18 cellular contexts compared by ENCODE assay signal in the genomic region with DNA sequence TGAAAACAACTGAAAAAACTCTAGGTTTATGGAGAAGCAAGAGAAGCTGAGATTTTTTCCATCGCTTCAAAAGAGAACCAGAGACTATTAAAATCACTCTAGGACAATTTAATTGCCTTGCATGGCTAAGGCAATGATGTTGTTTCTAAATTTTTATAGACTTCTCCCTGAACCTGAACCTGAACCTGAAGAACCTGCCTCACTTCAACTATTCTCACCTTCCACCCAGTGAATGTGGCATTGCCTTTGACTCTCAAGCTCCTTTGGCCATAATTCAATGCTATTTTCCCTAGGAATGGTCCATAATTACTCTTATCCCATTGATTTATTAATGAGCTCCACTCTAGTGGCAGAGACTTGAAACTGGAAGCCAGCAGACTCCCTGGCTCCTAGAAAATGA.
"Had no signal": no experiment of that assay in that cellular context is flagged by ENCODE, and none has a peak within 500 bp of the region (broad histone marks: within the 10 kb centered on the region; RNA-seq: fewer than 3 reads in every experiment).

No MANE protein-coding gene starts in this region.

- DNase-seq: activated CD4-positive, alpha-beta T cell treated with anti-CD3 and anti-CD28 coated beads for 1 hour; activated CD4-positive, alpha-beta T cell treated with anti-CD3 and anti-CD28 coated beads, Interleukin-2, amount 50 U/mL, for 4 hours; activated gamma-delta T cell; adrenal gland; effector memory CD4-positive, alpha-beta T cell; foreskin melanocyte; glutamatergic neuron; hippocampal formation; left colon; occipital lobe; retina; stimulated activated CD8-positive, alpha-beta memory T cell treated with anti-CD3 and anti-CD28 coated beads, Interleukin-4, amount 100 ng/mL, for 48 hours; stimulated activated naive CD4-positive, alpha-beta T cell; T-helper 17 cell had no signal

- H3K4me1 ChIP-seq: adrenal gland had no signal

- H3K36me3 ChIP-seq: adrenal gland had no signal

- H3K27ac ChIP-seq: adrenal gland, VCaP had no signal

- H3K36me3 Mint-ChIP-seq: activated naive CD4-positive, alpha-beta T cell treated with anti-CD3 and anti-CD28 coated beads, Interleukin-2, amount 50 U/mL, for 24 hours had no signal

- H3K27me3 ChIP-seq: adrenal gland had no signal

- H3K4me1 Mint-ChIP-seq: activated naive CD4-positive, alpha-beta T cell treated with anti-CD3 and anti-CD28 coated beads, Interleukin-2, amount 50 U/mL, for 24 hours; T-helper 17 cell had no signal

- H3K4me3 Mint-ChIP-seq: activated naive CD4-positive, alpha-beta T cell treated with anti-CD3 and anti-CD28 coated beads, Interleukin-2, amount 50 U/mL, for 24 hours; dendritic cell treated with granulocyte-macrophage colony-stimulating factor and Interleukin-4, amounts not matched to agents 40 ng/mL and 50 ng/mL, for 4 days; T-helper 17 cell had no signal

- H3K27ac Mint-ChIP-seq: activated naive CD4-positive, alpha-beta T cell treated with anti-CD3 and anti-CD28 coated beads, Interleukin-2, amount 50 U/mL, for 24 hours; dendritic cell treated with granulocyte-macrophage colony-stimulating factor and Interleukin-4, amounts not matched to agents 40 ng/mL and 50 ng/mL, for 4 days; T-helper 17 cell had no signal

- H3K4me3 ChIP-seq: adrenal gland, lung had no signal

- H3K9me3 Mint-ChIP-seq: activated naive CD4-positive, alpha-beta T cell treated with anti-CD3 and anti-CD28 coated beads, Interleukin-2, amount 50 U/mL, for 24 hours; dendritic cell treated with granulocyte-macrophage colony-stimulating factor and Interleukin-4, amounts not matched to agents 40 ng/mL and 50 ng/mL, for 4 days had no signal

- H3K9me3 ChIP-seq: adrenal gland had no signal
